Comparison of ENCODE assay signal across 6 cellular contexts in genomic region chr9:76437017-76437699, GRCh38. TPM values are rescaled to one million over a fixed set of nuclear protein-coding genes. Genes with fewer than 3 reads are reported as not detected.
DNase-seq lines count a peak whose midpoint lies in the region; ATAC-seq, FAIRE-seq and TF ChIP-seq lines count a peak whose summit lies in the region.
"Not testable (repeated sequence)": the region's sequence is repeated elsewhere in the genome, so short reads cannot be mapped to it uniquely, and the experiment has no call there.
"Had no signal": no experiment of that assay in that cellular context is flagged by ENCODE, and none has a peak within 500 bp of the region (broad histone marks: within the 10 kb centered on the region; RNA-seq: fewer than 3 reads in every experiment).

No MANE protein-coding gene starts in this region.

- H3K4me3 ChIP-seq in K562, result not testable (repeated sequence)

- H3K4me3 Mint-ChIP-seq in activated CD8-positive, alpha-beta T cell treated with anti-CD3 and anti-CD28 coated beads for 36 hours; activated T-cell treated with anti-CD3 and anti-CD28 coated beads, Interleukin-2, amount 50 U/mL, for 72 hours; activated T-helper 17 cell treated with anti-CD3 and anti-CD28 coated beads, Interleukin-2, amount 50 U/mL, for 72 hours; activated naive CD8-positive, alpha-beta T cell treated with anti-CD3 and anti-CD28 coated beads for 36 hours: not testable (repeated sequence)

- not testable (repeated sequence) for H3K27ac ChIP-seq in K562 (ENCODE audit: extremely low read depth, low read depth, low read length)

- 0% methylated on average over 6 of the region's 9 CpGs for WGBS in K562 (ENCODE audit: insufficient coverage, low coverage, missing lambda C conversion rate)

- TF ChIP-seq EP300 in K562 (IDR thresholded peaks at IDR 0.05; ENCODE audit: low read length), result not testable (repeated sequence)

- CTCF ChIA-PET in activated CD8-positive, alpha-beta T cell treated with anti-CD3 and anti-CD28 coated beads for 36 hours (lab: Charles Lee), result interaction anchor here (1.5 to 2.8 kb wide), 2 partner anchors 17 to 43 kb away, joined by 4 to 12 read pairs; partner anchors contain the start of gene RFK
- CTCF ChIA-PET in K562 (lab: Yijun Ruan, JAX; ENCODE audit: low intra/inter-chr PET ratio), result not testable (repeated sequence)

- not testable (repeated sequence) for H4K20me1 ChIP-seq in K562 (replicated peaks; ENCODE audit: control insufficient read depth, insufficient read depth, low read length)

- not testable (repeated sequence) for FAIRE-seq in K562 (lab: Jason Lieb, UNC)

- intact Hi-C loops in activated CD8-positive, alpha-beta T cell treated with anti-CD3 and anti-CD28 coated beads for 36 hours (cut with micrococcal nuclease), result loop anchor here (10.0 kb wide), 1 partner anchor 138 kb away; no protein-coding TSS in a partner anchor
- intact Hi-C loops in K562 (cut with micrococcal nuclease), result not testable (repeated sequence)

- not testable (repeated sequence) for H3K27me3 ChIP-seq in K562 (ENCODE audit: control insufficient read depth in 2 of 2, insufficient read depth in 2 of 2, low read length in 2 of 2)

- H3K79me2 ChIP-seq in K562 (ENCODE audit: control insufficient read depth, insufficient read depth, low read length), result not testable (repeated sequence)

- ATAC-seq in activated CD8-positive, alpha-beta T cell treated with anti-CD3 and anti-CD28 coated beads for 36 hours; activated T-cell treated with anti-CD3 and anti-CD28 coated beads, Interleukin-2, amount 50 U/mL, for 72 hours (replicated peaks in 1 of 2); activated T-helper 17 cell treated with anti-CD3 and anti-CD28 coated beads, Interleukin-2, amount 50 U/mL, for 72 hours (replicated peaks); K562: not testable (repeated sequence)

- H3K4me1 ChIP-seq in K562 (replicated peaks in 1 of 2; ENCODE audit: control insufficient read depth in 2 of 2, insufficient read depth in 2 of 2, low read length in 2 of 2), result not testable (repeated sequence)

- not testable (repeated sequence) for H3K4me2 ChIP-seq in K562 (ENCODE audit: insufficient read depth, low read length)

- H3K36me3 Mint-ChIP-seq in activated CD8-positive, alpha-beta T cell treated with anti-CD3 and anti-CD28 coated beads for 36 hours (ENCODE audit: low read depth); activated T-cell treated with anti-CD3 and anti-CD28 coated beads, Interleukin-2, amount 50 U/mL, for 72 hours (ENCODE audit: insufficient read depth in 2 of 2); activated T-helper 17 cell treated with anti-CD3 and anti-CD28 coated beads, Interleukin-2, amount 50 U/mL, for 72 hours (ENCODE audit: low read depth); activated naive CD8-positive, alpha-beta T cell treated with anti-CD3 and anti-CD28 coated beads for 36 hours: not testable (repeated sequence)

- TF ChIP-seq RAD21 in K562 (CRISPR knock-in tag; conservative IDR thresholded peaks at IDR 0.05 in 1 of 2, IDR thresholded peaks at IDR 0.05 in 1 of 2), result not testable (repeated sequence)

- TF ChIP-seq CTCF in activated CD8-positive, alpha-beta T cell treated with anti-CD3 and anti-CD28 coated beads for 36 hours (IDR thresholded peaks at IDR 0.05); K562 (IDR thresholded peaks at IDR 0.05 in 2 of 3, conservative IDR thresholded peaks at IDR 0.05 in 1 of 3; ENCODE audit: insufficient read depth in 2 of 3, low read depth in 1 of 3, low read length in 3 of 3): not testable (repeated sequence)

- not testable (repeated sequence) for H3K9me3 Mint-ChIP-seq in activated CD8-positive, alpha-beta T cell treated with anti-CD3 and anti-CD28 coated beads for 36 hours; activated T-cell treated with anti-CD3 and anti-CD28 coated beads, Interleukin-2, amount 50 U/mL, for 72 hours; activated T-helper 17 cell treated with anti-CD3 and anti-CD28 coated beads, Interleukin-2, amount 50 U/mL, for 72 hours; activated naive CD8-positive, alpha-beta T cell treated with anti-CD3 and anti-CD28 coated beads for 36 hours

- BruUV-seq in K562 (replicated peaks; lab: Mats Ljungman, UMichigan), result not testable (repeated sequence)

- not testable (repeated sequence) for H3K9ac ChIP-seq in K562 (ENCODE audit: insufficient read depth in 1 of 2, low read depth in 2 of 2, low read length in 2 of 2)

- DNase-seq in activated CD8-positive, alpha-beta T cell treated with anti-CD3 and anti-CD28 coated beads for 36 hours; activated T-cell treated with anti-CD3 and anti-CD28 coated beads, Interleukin-2, amount 50 U/mL, for 72 hours; activated naive CD8-positive, alpha-beta T cell treated with anti-CD3 and anti-CD28 coated beads for 36 hours; K562 (ENCODE audit: extremely low read depth in 1 of 4, low spot score in 3 of 4): not testable (repeated sequence)

- in situ Hi-C loops in K562 (cut with MboI), result not testable (repeated sequence)

- peaks cover 39% of the 10 kb centered on the region for H3K4me1 Mint-ChIP-seq in activated CD8-positive, alpha-beta T cell treated with anti-CD3 and anti-CD28 coated beads for 36 hours (ENCODE audit: low read depth)
- peaks cover 88% of the 10 kb centered on the region for H3K4me1 Mint-ChIP-seq in activated T-cell treated with anti-CD3 and anti-CD28 coated beads, Interleukin-2, amount 50 U/mL, for 72 hours (ENCODE audit: low read depth)
- peaks cover 21% of the 10 kb centered on the region for H3K4me1 Mint-ChIP-seq in activated T-helper 17 cell treated with anti-CD3 and anti-CD28 coated beads, Interleukin-2, amount 50 U/mL, for 72 hours
- peaks cover 36% of the 10 kb centered on the region for H3K4me1 Mint-ChIP-seq in activated naive CD8-positive, alpha-beta T cell treated with anti-CD3 and anti-CD28 coated beads for 36 hours

- not testable (repeated sequence) for H3K9me3 ChIP-seq in K562 (replicated peaks; ENCODE audit: control insufficient read depth, insufficient read depth, low read depth, low read length)

- H3K9me1 ChIP-seq in K562 (ENCODE audit: control insufficient read depth, insufficient read depth, low read length), result not testable (repeated sequence)

- not testable (repeated sequence) for TF ChIP-seq POLR2A in K562 (conservative IDR thresholded peaks at IDR 0.05)

- peak overlapping the region; percentile 35 for H3K27ac Mint-ChIP-seq in activated CD8-positive, alpha-beta T cell treated with anti-CD3 and anti-CD28 coated beads for 36 hours
- H3K27ac Mint-ChIP-seq in activated T-cell treated with anti-CD3 and anti-CD28 coated beads, Interleukin-2, amount 50 U/mL, for 72 hours, result peak overlapping the region; percentile 95
- peak overlapping the region; percentile 56 for H3K27ac Mint-ChIP-seq in activated T-helper 17 cell treated with anti-CD3 and anti-CD28 coated beads, Interleukin-2, amount 50 U/mL, for 72 hours
- H3K27ac Mint-ChIP-seq in activated naive CD8-positive, alpha-beta T cell treated with anti-CD3 and anti-CD28 coated beads for 36 hours, result peak overlapping the region; percentile 81

- not testable (repeated sequence) for H3K27me3 Mint-ChIP-seq in activated CD8-positive, alpha-beta T cell treated with anti-CD3 and anti-CD28 coated beads for 36 hours; activated T-cell treated with anti-CD3 and anti-CD28 coated beads, Interleukin-2, amount 50 U/mL, for 72 hours (ENCODE audit: low read depth); activated T-helper 17 cell treated with anti-CD3 and anti-CD28 coated beads, Interleukin-2, amount 50 U/mL, for 72 hours
- peaks cover 14% of the 10 kb centered on the region for H3K27me3 Mint-ChIP-seq in activated naive CD8-positive, alpha-beta T cell treated with anti-CD3 and anti-CD28 coated beads for 36 hours

- POLR2A ChIA-PET in activated CD8-positive, alpha-beta T cell treated with anti-CD3 and anti-CD28 coated beads for 36 hours (lab: Charles Lee), result not testable (repeated sequence)
- POLR2A ChIA-PET in K562 (lab: Yijun Ruan, JAX), result interaction anchor here (0.6 kb wide), 1 partner anchor 173 kb away, joined by 4 read pairs; no protein-coding TSS in a partner anchor

- H3K36me3 ChIP-seq in K562 (ENCODE audit: control insufficient read depth, insufficient read depth, low read length), result not testable (repeated sequence)

- not testable (repeated sequence) for H2AFZ ChIP-seq in K562 (ENCODE audit: low read depth, low read length)

RNA-seq across cellular contexts. Expression of gene GCNT1, which starts 21.8 kb away (rescaled TPM):
- total RNA-seq in activated CD8-positive, alpha-beta T cell treated with anti-CD3 and anti-CD28 coated beads for 36 hours, result 1 to 10 TPM; 3.5 to 4.9 TPM
- 1 to 10 TPM; 4.2 to 9.7 TPM for total RNA-seq in activated T-cell treated with anti-CD3 and anti-CD28 coated beads, Interleukin-2, amount 50 U/mL, for 72 hours
- 10 to 100 TPM in 1 of 2 donors, 1 to 10 TPM in 1; 8.7 to 11.4 TPM for total RNA-seq in activated T-helper 17 cell treated with anti-CD3 and anti-CD28 coated beads, Interleukin-2, amount 50 U/mL, for 72 hours
- total RNA-seq in activated naive CD8-positive, alpha-beta T cell treated with anti-CD3 and anti-CD28 coated beads for 36 hours, result 1 to 10 TPM; 4.3 to 5.4 TPM
- 0.12 and 0.67 TPM in 2 replicates for total RNA-seq in K562 (2011; cell fraction: chromatin; rRNA removed; ENCODE audit: low replicate concordance)
- total RNA-seq in K562 (2011; cell fraction: nucleolus; rRNA removed), result not detected in 2 replicates
- 0.07 TPM in 1 of 2 replicates, not detected in the other for total RNA-seq in K562 (2011; cell fraction: nucleoplasm; rRNA removed)
- total RNA-seq in K562 (2014; rRNA removed), result 0.04 and 0.05 TPM in 2 replicates
- total RNA-seq in K562 (2014; rRNA removed; fragmentation: Illumina TruSeq; extraction: Trizol), result 0.18 and 0.26 TPM in 2 replicates
- 0.11 TPM in 2 replicates for total RNA-seq in K562 (2015; rRNA removed; fragmentation: Illumina TruSeq; extraction: Trizol)
- total RNA-seq in K562 (2021), result 0.11 and 0.42 TPM in 2 replicates
- 0.07 and 0.71 TPM in 2 replicates for polyA plus RNA-seq in K562 (2011; rRNA removed)
- polyA plus RNA-seq in K562 (2011; cell fraction: cytosol; rRNA removed), result 0.06 and 0.27 TPM in 2 replicates
- 0.15 and 0.43 TPM in 2 replicates for polyA plus RNA-seq in K562 (2011; cell fraction: nucleus; rRNA removed)
- 0.62 and 0.65 TPM in 2 replicates for polyA plus RNA-seq in K562 (2012)
- 0.06 and 0.10 TPM in 2 replicates for polyA plus RNA-seq in K562 (2014; fragmentation: Illumina TruSeq; extraction: Trizol)
- polyA plus RNA-seq in K562 (2014; fragmentation: Nextera tagmentation; extraction: Ambion mirVana), result under 1 TPM; 0.01 to 0.07 TPM
- 0.04 and 0.07 TPM in 2 replicates for polyA plus RNA-seq in K562 (2014; rRNA removed)
- polyA minus RNA-seq in K562 (2011; rRNA and poly(A)+ RNA removed), result 0.54 and 1.2 TPM in 2 replicates
- 0.10 TPM in 1 of 2 replicates, not detected in the other for polyA minus RNA-seq in K562 (2011; cell fraction: cytosol; rRNA and poly(A)+ RNA removed)
- polyA minus RNA-seq in K562 (2011; cell fraction: nucleus; rRNA and poly(A)+ RNA removed), result 0.22 TPM in 1 of 2 replicates, not detected in the other
- total RNA-seq: A673 had no signal

RNA-seq across cellular contexts. Expression of gene RFK, which starts 42.9 kb away (rescaled TPM):
- 1 to 10 TPM; 6.4 to 9.3 TPM for total RNA-seq in activated CD8-positive, alpha-beta T cell treated with anti-CD3 and anti-CD28 coated beads for 36 hours
- total RNA-seq in activated T-cell treated with anti-CD3 and anti-CD28 coated beads, Interleukin-2, amount 50 U/mL, for 72 hours, result 1 to 10 TPM; 6.8 to 9.6 TPM
- total RNA-seq in activated T-helper 17 cell treated with anti-CD3 and anti-CD28 coated beads, Interleukin-2, amount 50 U/mL, for 72 hours, result 10 to 100 TPM in 1 of 2 donors, 1 to 10 TPM in 1; 7.9 to 16.8 TPM
- 10 to 100 TPM; 11.3 to 11.9 TPM for total RNA-seq in activated naive CD8-positive, alpha-beta T cell treated with anti-CD3 and anti-CD28 coated beads for 36 hours
- total RNA-seq in K562 (2011; cell fraction: chromatin; rRNA removed; ENCODE audit: low replicate concordance), result 3.3 and 9.3 TPM in 2 replicates
- 3.6 and 4.0 TPM in 2 replicates for total RNA-seq in K562 (2011; cell fraction: nucleolus; rRNA removed)
- 8.3 and 10.5 TPM in 2 replicates for total RNA-seq in K562 (2011; cell fraction: nucleoplasm; rRNA removed)
- total RNA-seq in K562 (2014; rRNA removed) (12.4 and 16.4 TPM in 2 replicates), K562 (2014; rRNA removed; fragmentation: Illumina TruSeq; extraction: Trizol) (26.5 and 27.2 TPM in 2 replicates), K562 (2015; rRNA removed; fragmentation: Illumina TruSeq; extraction: Trizol) (19.0 and 22.2 TPM in 2 replicates), K562 (2021) (14.8 and 20.1 TPM in 2 replicates)
- polyA plus RNA-seq in K562 (2011; rRNA removed) (49.3 and 51.1 TPM in 2 replicates), K562 (2014; fragmentation: Illumina TruSeq; extraction: Trizol) (23.1 and 28.1 TPM in 2 replicates), K562 (2014; fragmentation: Nextera tagmentation; extraction: Ambion mirVana) (1 to 10 TPM; 3.8 to 7.0 TPM), K562 (2014; rRNA removed) (12.9 and 17.3 TPM in 2 replicates)
- polyA plus RNA-seq in K562 (2011; cell fraction: cytosol; rRNA removed), result 15.3 and 17.2 TPM in 2 replicates
- polyA plus RNA-seq in K562 (2011; cell fraction: nucleus; rRNA removed), result 2.8 and 6.1 TPM in 2 replicates
- polyA plus RNA-seq in K562 (2012), result 17.4 and 25.5 TPM in 2 replicates
- polyA minus RNA-seq in K562 (2011; rRNA and poly(A)+ RNA removed), result 24.4 and 47.3 TPM in 2 replicates
- 11.2 and 16.2 TPM in 2 replicates for polyA minus RNA-seq in K562 (2011; cell fraction: cytosol; rRNA and poly(A)+ RNA removed)
- polyA minus RNA-seq in K562 (2011; cell fraction: nucleus; rRNA and poly(A)+ RNA removed), result 3.2 and 8.6 TPM in 2 replicates

Comparison
In these comparisons a context has a peak if more than half of its experiments do, and no peak if none do; other contexts are left out.
1. H3K27ac Mint-ChIP-seq: peak in every context shown above with its lines; median percentile 95 in activated T-cell treated with anti-CD3 and anti-CD28 coated beads, Interleukin-2, amount 50 U/mL, for 72 hours; 81 in activated naive CD8-positive, alpha-beta T cell treated with anti-CD3 and anti-CD28 coated beads for 36 hours; 56 in activated T-helper 17 cell treated with anti-CD3 and anti-CD28 coated beads, Interleukin-2, amount 50 U/mL, for 72 hours; 35 in activated CD8-positive, alpha-beta T cell treated with anti-CD3 and anti-CD28 coated beads for 36 hours.